Comparison of ENCODE assay signal across 16 cellular contexts in the genomic region with DNA sequence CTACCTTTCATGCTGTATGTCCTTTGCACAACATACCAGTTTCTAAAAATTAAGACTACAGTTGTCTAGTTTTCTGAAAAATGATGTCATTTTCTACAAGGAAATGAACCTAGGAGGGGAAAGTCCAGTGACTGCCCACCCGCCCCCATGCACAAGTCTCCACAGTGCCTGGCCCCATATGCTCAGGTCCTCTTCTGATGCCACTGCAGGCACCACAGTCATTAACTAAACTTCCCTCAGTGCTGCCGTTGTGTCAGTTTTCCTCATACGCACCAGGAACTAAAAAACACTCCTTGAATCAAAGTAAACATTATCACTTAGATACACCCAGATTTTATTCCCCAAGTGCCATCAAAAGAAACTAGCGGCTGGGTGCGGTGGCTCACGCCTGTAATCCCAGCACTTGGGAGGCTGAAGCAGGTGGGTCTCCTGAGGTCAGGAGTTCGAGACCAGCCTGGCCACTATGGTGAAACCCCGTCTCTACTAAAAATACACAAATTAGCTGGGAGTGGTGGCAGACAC. TPM values are rescaled to one million over a fixed set of nuclear protein-coding genes. Genes with fewer than 3 reads are reported as not detected.
DNase-seq lines count a peak whose midpoint lies in the region; ATAC-seq and TF ChIP-seq lines count a peak whose summit lies in the region.
"Had no signal": no experiment of that assay in that cellular context is flagged by ENCODE, and none has a peak within 500 bp of the region (broad histone marks: within the 10 kb centered on the region; RNA-seq: fewer than 3 reads in every experiment).

No MANE protein-coding gene starts in this region.

- H4K20me1 ChIP-seq in OCI-LY3 (ENCODE audit: insufficient read depth, low read length) (no peaks in the 10 kb centered on the region), smooth muscle cell (ENCODE audit: low read depth) (no peaks in the 10 kb centered on the region)

- in situ Hi-C loops in GM13977 (cut with MboI; ENCODE audit: low pct_unique_long_range_greater_than_20kb, low sequenced_read_pairs, unreplicated experiment) = no loop called here
- in situ Hi-C loops in HAP-1 (cut with MboI; ENCODE audit: low sequenced_read_pairs) = no loop called here
- in situ Hi-C loops in gastrocnemius medialis (cut with MboI; ENCODE audit: low sequenced_read_pairs in 4 of 4) = loop anchor here in 3 of 4 donors (25.0 kb wide), 2 partner anchors 151 to 224 kb away; no protein-coding TSS in a partner anchor

- ATAC-seq in esophagus mucosa (peak; percentile 44), gastrocnemius medialis (no peak)
- ATAC-seq: activated CD8-positive, alpha-beta T cell treated with anti-CD3 and anti-CD28 coated beads for 36 hours had no signal

- H3K36me3 ChIP-seq in OCI-LY3 (replicated peaks; ENCODE audit: low read depth, low read length) (no peaks in the 10 kb centered on the region), smooth muscle cell (ENCODE audit: low read depth) (no peaks in the 10 kb centered on the region), HAP-1 (replicated peaks) (no peaks in the 10 kb centered on the region), gastrocnemius medialis (no peaks in the 10 kb centered on the region)
- H3K36me3 ChIP-seq: adrenal gland, neural progenitor cell had no signal

- H3K9me3 Mint-ChIP-seq in activated CD4-positive, alpha-beta T cell treated with anti-CD3 and anti-CD28 coated beads, Interleukin-2, amount 10 ng/mL, durations not matched to agents 7 days and 5 days = no peaks in the 10 kb centered on the region
- H3K9me3 Mint-ChIP-seq: activated CD8-positive, alpha-beta T cell treated with anti-CD3 and anti-CD28 coated beads for 36 hours had no signal

- WGBS in smooth muscle cell (ENCODE audit: low lambda C conversion rate) = 86% methylated on average over 8 of the region's 8 CpGs

- intact Hi-C loops in gastrocnemius medialis (cut with DNase I; ENCODE audit: low total_unique reads) = loop anchor here (10.0 kb wide), 1 partner anchor 226 kb away; no protein-coding TSS in a partner anchor

- H3K27me3 Mint-ChIP-seq in activated CD4-positive, alpha-beta T cell treated with anti-CD3 and anti-CD28 coated beads, Interleukin-2, amount 10 ng/mL, durations not matched to agents 7 days and 5 days = peaks cover 1% of the 10 kb centered on the region

- no peak for TF ChIP-seq POLR2A in gastrocnemius medialis (IDR thresholded peaks at IDR 0.05)

- H3F3A ChIP-seq in smooth muscle cell (ENCODE audit: low read depth) = no peaks in the 10 kb centered on the region

- H3K9ac ChIP-seq in OCI-LY3 (ENCODE audit: low read length) (no peak overlapping the region), smooth muscle cell (ENCODE audit: low read depth) (no peak overlapping the region)
- H3K9ac ChIP-seq: neural progenitor cell had no signal

- no peak overlapping the region for H3K27ac Mint-ChIP-seq in activated CD4-positive, alpha-beta T cell treated with anti-CD3 and anti-CD28 coated beads, Interleukin-2, amount 10 ng/mL, durations not matched to agents 7 days and 5 days
- H3K27ac Mint-ChIP-seq: activated CD8-positive, alpha-beta T cell treated with anti-CD3 and anti-CD28 coated beads for 36 hours; neural progenitor cell had no signal

- H3K79me2 ChIP-seq in OCI-LY3 (ENCODE audit: low read length) (no peaks in the 10 kb centered on the region), smooth muscle cell (ENCODE audit: low read depth) (no peaks in the 10 kb centered on the region)

- POLR2A ChIA-PET in activated CD4-positive, alpha-beta T cell treated with anti-CD3 and anti-CD28 coated beads, Interleukin-2, amount 10 ng/mL, durations not matched to agents 7 days and 5 days (lab: Charles Lee) = no interaction called here

- DNase-seq in GM13977 (ENCODE audit: low spot score) (peak; percentile 71), smooth muscle cell (lab: John Stamatoyannopoulos, UW; ENCODE audit: unreplicated experiment) (no peak), HAP-1 (ENCODE audit: low spot score in 2 of 2) (no peak), gastrocnemius medialis (no peak), dedifferentiated amniotic fluid mesenchymal stem cell (ENCODE audit: extremely low spot score) (no peak)
- DNase-seq in activated CD4-positive, alpha-beta T cell treated with anti-CD3 and anti-CD28 coated beads, Interleukin-2, amount 10 ng/mL, durations not matched to agents 7 days and 5 days = no peak
- DNase-seq: activated CD8-positive, alpha-beta T cell treated with anti-CD3 and anti-CD28 coated beads for 36 hours; adrenal gland; dermis blood vessel endothelial cell; DMS79 treated with DMSO at 0.1 percent for 48 hours; NCI-H1436 treated with DMSO at 0.1 percent for 48 hours; T1000 had no signal

- H3K4me1 ChIP-seq in OCI-LY3 (ENCODE audit: low read length) (peaks cover 18% of the 10 kb centered on the region), smooth muscle cell (ENCODE audit: low read depth) (peaks cover 12% of the 10 kb centered on the region), HAP-1 (peaks cover 23% of the 10 kb centered on the region), gastrocnemius medialis (no peaks in the 10 kb centered on the region)

- H3K27ac ChIP-seq in OCI-LY3 (ENCODE audit: low read length) (no peak overlapping the region), smooth muscle cell (ENCODE audit: low read depth) (peak overlapping the region; percentile 28), gastrocnemius medialis (no peak overlapping the region)
- H3K27ac ChIP-seq: adrenal gland, neural progenitor cell had no signal

- CTCF ChIA-PET in activated CD4-positive, alpha-beta T cell treated with anti-CD3 and anti-CD28 coated beads, Interleukin-2, amount 10 ng/mL, durations not matched to agents 7 days and 5 days (lab: Charles Lee) = no interaction called here

- peak overlapping the region; percentile 77 for H3K4me2 ChIP-seq in OCI-LY3 (ENCODE audit: low read length)
- H3K4me2 ChIP-seq in smooth muscle cell = no peak overlapping the region
- H3K4me2 ChIP-seq: neural progenitor cell had no signal

- H3K9me3 ChIP-seq in OCI-LY3 (ENCODE audit: insufficient read depth, low read length) (no peaks in the 10 kb centered on the region), smooth muscle cell (replicated peaks; ENCODE audit: low read depth) (no peaks in the 10 kb centered on the region), HAP-1 (no peaks in the 10 kb centered on the region), gastrocnemius medialis (no peaks in the 10 kb centered on the region)
- H3K9me3 ChIP-seq: adrenal gland had no signal

- no peaks in the 10 kb centered on the region for H3K36me3 Mint-ChIP-seq in activated CD4-positive, alpha-beta T cell treated with anti-CD3 and anti-CD28 coated beads, Interleukin-2, amount 10 ng/mL, durations not matched to agents 7 days and 5 days (ENCODE audit: low read depth)
- H3K36me3 Mint-ChIP-seq: neural progenitor cell had no signal

- no peaks in the 10 kb centered on the region for H3K4me1 Mint-ChIP-seq in activated CD4-positive, alpha-beta T cell treated with anti-CD3 and anti-CD28 coated beads, Interleukin-2, amount 10 ng/mL, durations not matched to agents 7 days and 5 days

- no peak overlapping the region for H3K4me3 Mint-ChIP-seq in activated CD4-positive, alpha-beta T cell treated with anti-CD3 and anti-CD28 coated beads, Interleukin-2, amount 10 ng/mL, durations not matched to agents 7 days and 5 days
- H3K4me3 Mint-ChIP-seq: activated CD8-positive, alpha-beta T cell treated with anti-CD3 and anti-CD28 coated beads for 36 hours; CD14-positive monocyte; neural progenitor cell had no signal

- TF ChIP-seq CTCF in GM13977 (IDR thresholded peaks at IDR 0.05; ENCODE audit: extremely low read depth, insufficient read depth, missing control alignments) = no peak
- TF ChIP-seq CTCF in OCI-LY3 (IDR thresholded peaks at IDR 0.05; ENCODE audit: low read depth, low read length) = no peak
- no peak for TF ChIP-seq CTCF in smooth muscle cell (IDR thresholded peaks at IDR 0.05; ENCODE audit: borderline replicate concordance, insufficient read depth, poor library complexity, severe bottlenecking)
- no peak for TF ChIP-seq CTCF in gastrocnemius medialis (IDR thresholded peaks at IDR 0.05 in 4 of 5, conservative IDR thresholded peaks at IDR 0.05 in 1 of 5)

- 0 out of 2 replicates have a peak, but pooled peaks cover 5% of the 10 kb centered on the region for H3K27me3 ChIP-seq in OCI-LY3 (ENCODE audit: low read depth, low read length)
- no peaks in the 10 kb centered on the region for H3K27me3 ChIP-seq in smooth muscle cell (ENCODE audit: low read depth)
- no peaks in the 10 kb centered on the region for H3K27me3 ChIP-seq in HAP-1 (ENCODE audit: low read depth)
- no peaks in the 10 kb centered on the region for H3K27me3 ChIP-seq in gastrocnemius medialis
- H3K27me3 ChIP-seq: adrenal gland had no signal

- no peak overlapping the region; the same call in 1 of the 2 replicates for H2AFZ ChIP-seq in OCI-LY3 (ENCODE audit: low read depth, low read length)
- no peak overlapping the region for H2AFZ ChIP-seq in smooth muscle cell (ENCODE audit: low read depth)
- H2AFZ ChIP-seq: neural progenitor cell had no signal

- H3K4me3 ChIP-seq in OCI-LY3 (ENCODE audit: low read length) = no peak overlapping the region; the same call in 1 of the 2 replicates
- no peak overlapping the region for H3K4me3 ChIP-seq in smooth muscle cell
- no peak overlapping the region for H3K4me3 ChIP-seq in HAP-1
- no peak overlapping the region for H3K4me3 ChIP-seq in gastrocnemius medialis
- H3K4me3 ChIP-seq: adrenal gland, neural progenitor cell had no signal

RNA-seq across cellular contexts. Expression of a gene that starts 6.9 kb away (rescaled TPM):
- total RNA-seq in esophagus mucosa (4.6 TPM), smooth muscle cell (46.6 and 50.5 TPM in 2 replicates), gastrocnemius medialis (10 to 100 TPM; 39.4 to 64.3 (median 50.5) TPM)
- polyA plus RNA-seq in smooth muscle cell = 27.5 and 32.6 TPM in 2 replicates
- total RNA-seq in activated CD4-positive, alpha-beta T cell treated with anti-CD3 and anti-CD28 coated beads, Interleukin-2, amount 10 ng/mL, durations not matched to agents 7 days and 5 days = not detected

Comparison
In these comparisons a context has a peak if more than half of its experiments do, and no peak if none do; other contexts are left out.
1. in situ Hi-C loops: an anchor here in gastrocnemius medialis (25.0 kb wide); none called in GM13977 and HAP-1.